Comparison of ENCODE assay signal across 10 cellular contexts in the genomic region with DNA sequence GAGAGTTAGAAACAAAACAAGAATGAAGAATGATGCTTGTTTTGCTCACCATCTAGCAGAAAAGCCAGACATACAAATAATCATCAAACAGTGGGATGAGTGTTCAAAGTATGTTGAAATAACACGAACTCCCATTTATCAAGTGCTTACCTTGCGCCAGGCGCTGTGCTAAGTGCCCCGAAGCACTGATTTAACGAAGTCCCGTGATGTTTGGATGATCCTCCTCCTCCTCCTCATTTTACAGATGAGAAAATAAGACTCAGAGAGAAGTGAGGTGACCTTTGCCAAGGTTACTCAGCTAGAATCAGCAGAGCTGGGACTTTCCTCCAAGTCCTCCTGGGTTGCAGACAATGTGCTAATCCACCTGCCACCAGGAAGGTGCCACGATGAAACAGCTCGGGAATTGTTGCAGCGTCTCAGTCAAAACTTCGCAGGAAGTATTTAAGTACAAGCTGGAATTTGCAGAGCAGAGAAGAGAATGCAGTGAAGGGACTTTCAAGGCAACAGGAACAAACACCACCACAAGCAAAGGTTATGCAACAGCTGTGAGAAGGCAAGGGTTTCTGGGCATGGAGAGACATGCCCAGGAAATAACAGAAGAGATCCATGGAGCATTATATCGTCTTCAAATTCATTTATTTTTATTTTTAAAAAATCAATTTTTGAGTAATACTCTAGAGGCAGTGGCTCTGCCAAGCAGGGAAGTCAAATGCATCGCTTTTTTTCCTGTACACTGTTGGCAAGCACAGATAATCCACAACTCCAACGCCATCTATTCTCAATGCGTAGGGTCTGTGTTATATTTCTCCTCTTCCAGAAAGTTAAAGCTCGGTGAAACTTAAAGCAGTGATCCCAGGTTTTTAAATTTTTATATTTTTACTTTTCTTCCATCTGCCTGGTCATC. TPM values are rescaled to one million over a fixed set of nuclear protein-coding genes. Genes with fewer than 3 reads are reported as not detected.
DNase-seq lines count a peak whose midpoint lies in the region; ATAC-seq and TF ChIP-seq lines count a peak whose summit lies in the region.
"Had no signal": no experiment of that assay in that cellular context is flagged by ENCODE, and none has a peak within 500 bp of the region (broad histone marks: within the 10 kb centered on the region; RNA-seq: fewer than 3 reads in every experiment).

No MANE protein-coding gene starts in this region.

- H3K36me3 ChIP-seq in liver (ENCODE audit: control insufficient read depth in 4 of 4, insufficient read depth in 3 of 4, low read depth in 1 of 4, low read length in 3 of 4) = no peaks in the 10 kb centered on the region

- H3K9ac ChIP-seq in liver (ENCODE audit: low read depth in 1 of 2, low read length in 2 of 2) = peak overlapping the region in 1 of 2 donors; percentile 26

- peak overlapping the region; percentile 74 to 84 for H3K27ac ChIP-seq in liver (ENCODE audit: low read depth in 1 of 2, low read length in 2 of 2)

- peaks cover 7 to 49% (median 41%) of the 10 kb centered on the region in 4 donors for H3K4me1 ChIP-seq in liver (ENCODE audit: control insufficient read depth in 4 of 4, insufficient read depth in 4 of 4, low read length in 3 of 4)

- H3K9me3 ChIP-seq in liver (ENCODE audit: control insufficient read depth in 4 of 4, low read length in 3 of 4) = no peaks in the 10 kb centered on the region

- TF ChIP-seq CTCF in HFF-Myc (IDR thresholded peaks at IDR 0.05; ENCODE audit: low read depth, low read length, missing control alignments) (no peak), liver (IDR thresholded peaks at IDR 0.05; ENCODE audit: low read depth, low read length, missing input control) (no peak)

- 32% methylated on average over 15 of the region's 15 CpGs for WGBS in liver

- DNase-seq in A172 (ENCODE audit: low spot score) (peak; percentile 44), HFF-Myc (ENCODE audit: extremely low read depth, low read depth) (no peak), amniotic epithelial cell (ENCODE audit: low read depth) (peak; percentile 84)
- no peak for DNase-seq in stimulated activated CD4-positive, alpha-beta T cell treated with anti-CD3 and anti-CD28 coated beads, Interleukin-12 subunit alpha, Interleukin-12 subunit beta, amount 100 ng/mL, for 4 hours
- DNase-seq: activated CD4-positive, alpha-beta T cell treated with anti-CD3 and anti-CD28 coated beads, Interleukin-2, amount 10 ng/mL, durations not matched to agents 7 days and 5 days; NCI-H1092 treated with DMSO at 0.1 percent for 48 hours had no signal

- H3K27me3 ChIP-seq in liver (ENCODE audit: control insufficient read depth in 4 of 4, insufficient read depth in 4 of 4, low read length in 3 of 4) = no peaks in the 10 kb centered on the region

- TF ChIP-seq RAD21 in liver (IDR thresholded peaks at IDR 0.05) = no peak

- ATAC-seq in HG02571 (IDR thresholded peaks at IDR 0.05; ENCODE audit: unreplicated experiment) (no peak), HG02981 (IDR thresholded peaks at IDR 0.05; ENCODE audit: unreplicated experiment) (no peak), GM19463 (IDR thresholded peaks at IDR 0.05; ENCODE audit: unreplicated experiment) (no peak)

- H3K4me3 ChIP-seq in HFF-Myc (replicated peaks; ENCODE audit: low read depth, low read length) = 0 out of 2 replicates have a peak overlapping the region, but pooled peaks have one; percentile 5
- H3K4me3 ChIP-seq in liver (ENCODE audit: low read depth in 1 of 3, low read length in 3 of 3) = peak overlapping the region in 1 of 3 donors; percentile 32

TF ChIP-seq in liver, 16 proteins besides CTCF, POLR2A, EP300 and RAD21:
- TF ChIP-seq TAF1 (conservative IDR thresholded peaks at IDR 0.05) (no peak), RXRA (IDR thresholded peaks at IDR 0.05) (peak in 1 of 2 donors; percentile 15), SP1 (IDR thresholded peaks at IDR 0.05) (no peak), NR2F2 (IDR thresholded peaks at IDR 0.05) (no peak), FOXA2 (IDR thresholded peaks at IDR 0.05) (peak; percentile 29), GABPA (IDR thresholded peaks at IDR 0.05 in 1 of 2, conservative IDR thresholded peaks at IDR 0.05 in 1 of 2) (no peak), HNF4A (conservative IDR thresholded peaks at IDR 0.05) (peak in 1 of 2 donors; percentile 21), EGR1 (IDR thresholded peaks at IDR 0.05; ENCODE audit: low read depth in 2 of 2) (no peak), JUND (IDR thresholded peaks at IDR 0.05) (peak in 1 of 2 donors; percentile 25), FOXA1 (IDR thresholded peaks at IDR 0.05) (no peak), YY1 (IDR thresholded peaks at IDR 0.05) (no peak), MAX (IDR thresholded peaks at IDR 0.05) (no peak)
- TF ChIP-seq, protein P1, sequence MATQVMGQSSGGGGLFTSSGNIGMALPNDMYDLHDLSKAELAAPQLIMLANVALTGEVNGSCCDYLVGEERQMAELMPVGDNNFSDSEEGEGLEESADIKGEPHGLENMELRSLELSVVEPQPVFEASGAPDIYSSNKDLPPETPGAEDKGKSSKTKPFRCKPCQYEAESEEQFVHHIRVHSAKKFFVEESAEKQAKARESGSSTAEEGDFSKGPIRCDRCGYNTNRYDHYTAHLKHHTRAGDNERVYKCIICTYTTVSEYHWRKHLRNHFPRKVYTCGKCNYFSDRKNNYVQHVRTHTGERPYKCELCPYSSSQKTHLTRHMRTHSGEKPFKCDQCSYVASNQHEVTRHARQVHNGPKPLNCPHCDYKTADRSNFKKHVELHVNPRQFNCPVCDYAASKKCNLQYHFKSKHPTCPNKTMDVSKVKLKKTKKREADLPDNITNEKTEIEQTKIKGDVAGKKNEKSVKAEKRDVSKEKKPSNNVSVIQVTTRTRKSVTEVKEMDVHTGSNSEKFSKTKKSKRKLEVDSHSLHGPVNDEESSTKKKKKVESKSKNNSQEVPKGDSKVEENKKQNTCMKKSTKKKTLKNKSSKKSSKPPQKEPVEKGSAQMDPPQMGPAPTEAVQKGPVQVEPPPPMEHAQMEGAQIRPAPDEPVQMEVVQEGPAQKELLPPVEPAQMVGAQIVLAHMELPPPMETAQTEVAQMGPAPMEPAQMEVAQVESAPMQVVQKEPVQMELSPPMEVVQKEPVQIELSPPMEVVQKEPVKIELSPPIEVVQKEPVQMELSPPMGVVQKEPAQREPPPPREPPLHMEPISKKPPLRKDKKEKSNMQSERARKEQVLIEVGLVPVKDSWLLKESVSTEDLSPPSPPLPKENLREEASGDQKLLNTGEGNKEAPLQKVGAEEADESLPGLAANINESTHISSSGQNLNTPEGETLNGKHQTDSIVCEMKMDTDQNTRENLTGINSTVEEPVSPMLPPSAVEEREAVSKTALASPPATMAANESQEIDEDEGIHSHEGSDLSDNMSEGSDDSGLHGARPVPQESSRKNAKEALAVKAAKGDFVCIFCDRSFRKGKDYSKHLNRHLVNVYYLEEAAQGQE (IDR thresholded peaks at IDR 0.05) = no peak
- TF ChIP-seq, protein P2, sequence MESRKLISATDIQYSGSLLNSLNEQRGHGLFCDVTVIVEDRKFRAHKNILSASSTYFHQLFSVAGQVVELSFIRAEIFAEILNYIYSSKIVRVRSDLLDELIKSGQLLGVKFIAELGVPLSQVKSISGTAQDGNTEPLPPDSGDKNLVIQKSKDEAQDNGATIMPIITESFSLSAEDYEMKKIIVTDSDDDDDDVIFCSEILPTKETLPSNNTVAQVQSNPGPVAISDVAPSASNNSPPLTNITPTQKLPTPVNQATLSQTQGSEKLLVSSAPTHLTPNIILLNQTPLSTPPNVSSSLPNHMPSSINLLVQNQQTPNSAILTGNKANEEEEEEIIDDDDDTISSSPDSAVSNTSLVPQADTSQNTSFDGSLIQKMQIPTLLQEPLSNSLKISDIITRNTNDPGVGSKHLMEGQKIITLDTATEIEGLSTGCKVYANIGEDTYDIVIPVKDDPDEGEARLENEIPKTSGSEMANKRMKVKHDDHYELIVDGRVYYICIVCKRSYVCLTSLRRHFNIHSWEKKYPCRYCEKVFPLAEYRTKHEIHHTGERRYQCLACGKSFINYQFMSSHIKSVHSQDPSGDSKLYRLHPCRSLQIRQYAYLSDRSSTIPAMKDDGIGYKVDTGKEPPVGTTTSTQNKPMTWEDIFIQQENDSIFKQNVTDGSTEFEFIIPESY (IDR thresholded peaks at IDR 0.05) = no peak
TF ChIP-seq in liver: peak in this region for 4.

RNA-seq across cellular contexts. Expression of gene PRCD, which starts 11.1 kb away (rescaled TPM):
- total RNA-seq in A172 (2014; rRNA removed; shearing (Covaris generic)) = not detected in 2 replicates
- total RNA-seq in liver = 1 to 10 TPM in 1 of 2 donors, under 1 TPM in 1; 0.75 to 1.0 TPM
- under 1 TPM in 1 of 2 donors, not detected in 1; 0.63 TPM for polyA plus RNA-seq in liver
- total RNA-seq: activated CD4-positive, alpha-beta T cell treated with anti-CD3 and anti-CD28 coated beads, Interleukin-2, amount 10 ng/mL, durations not matched to agents 7 days and 5 days had no signal

RNA-seq across cellular contexts. Expression of gene CYGB, which starts 13.5 kb away (rescaled TPM):
- 0.05 and 1.1 TPM in 2 replicates for total RNA-seq in A172 (2014; rRNA removed; shearing (Covaris generic))
- total RNA-seq in liver = 1 to 10 TPM; 1.6 to 7.8 TPM
- 1 to 10 TPM in 1 of 2 donors, under 1 TPM in 1; 0.83 to 1.2 TPM for polyA plus RNA-seq in liver
- total RNA-seq: activated CD4-positive, alpha-beta T cell treated with anti-CD3 and anti-CD28 coated beads, Interleukin-2, amount 10 ng/mL, durations not matched to agents 7 days and 5 days had no signal

RNA-seq across cellular contexts. Expression of gene ST6GALNAC2, which starts 34.7 kb away (rescaled TPM):
- total RNA-seq in A172 (2014; rRNA removed; shearing (Covaris generic)) = 5.1 and 6.8 TPM in 2 replicates
- 1 to 10 TPM; 1.3 to 2.6 TPM for total RNA-seq in liver
- polyA plus RNA-seq in liver = under 1 TPM; 0.52 to 0.90 TPM
- total RNA-seq: activated CD4-positive, alpha-beta T cell treated with anti-CD3 and anti-CD28 coated beads, Interleukin-2, amount 10 ng/mL, durations not matched to agents 7 days and 5 days had no signal

RNA-seq across cellular contexts. Expression of gene RHBDF2, which starts 49.7 kb away (rescaled TPM):
- 36.2 and 54.9 TPM in 2 replicates for total RNA-seq in A172 (2014; rRNA removed; shearing (Covaris generic))
- total RNA-seq in liver = 1 to 10 TPM; 3.6 to 6.7 TPM
- 1 to 10 TPM; 2.9 to 5.6 TPM for polyA plus RNA-seq in liver

Comparison
In these comparisons a context has a peak if more than half of its experiments do, and no peak if none do; other contexts are left out.
1. DNase-seq: peak in A172 (single experiment) and amniotic epithelial cell (single experiment); none in HFF-Myc (single experiment) and stimulated activated CD4-positive, alpha-beta T cell treated with anti-CD3 and anti-CD28 coated beads, Interleukin-12 subunit alpha, Interleukin-12 subunit beta, amount 100 ng/mL, for 4 hours (single experiment).